Comparison of ENCODE assay signal across 23 cellular contexts in genomic region chr15:101454365-101454764, GRCh38. TPM values are rescaled to one million over a fixed set of nuclear protein-coding genes. Genes with fewer than 3 reads are reported as not detected.
DNase-seq lines count a peak whose midpoint lies in the region; ATAC-seq, FAIRE-seq and TF ChIP-seq lines count a peak whose summit lies in the region.
"Had no signal": no experiment of that assay in that cellular context is flagged by ENCODE, and none has a peak within 500 bp of the region (broad histone marks: within the 10 kb centered on the region; RNA-seq: fewer than 3 reads in every experiment).

No MANE protein-coding gene starts in this region.

- H3K4me1 ChIP-seq in left ventricle myocardium inferior (peaks cover 83% of the 10 kb centered on the region), heart right ventricle (peaks cover 7 to 75% (median 47%) of the 10 kb centered on the region in 9 donors), psoas muscle (peaks cover 41% of the 10 kb centered on the region), pancreas (peaks cover 0 to 9% (median 0%) of the 10 kb centered on the region in 3 donors)
- H3K4me1 ChIP-seq: HAP-1 had no signal

- H3K36me3 Mint-ChIP-seq in immature natural killer cell = no peaks in the 10 kb centered on the region

- no peak overlapping the region for H3K27ac Mint-ChIP-seq in immature natural killer cell

- peaks cover 3 to 17% (median 16%) of the 10 kb centered on the region in 3 donors for H3K27me3 Mint-ChIP-seq in immature natural killer cell (ENCODE audit: low read depth in 3 of 3)

- WGBS in heart right ventricle, 2 donors = 90 to 92% methylated on average over 8 of the region's 8 CpGs
- WGBS in psoas muscle, 3 donors = 84 to 86% (median 85%) methylated on average over 8 of the region's 8 CpGs
- 75 to 81% methylated on average over 8 of the region's 8 CpGs for WGBS in pancreas, 2 donors

- peaks cover 0 to 2% of the 10 kb centered on the region in 2 donors for H3K4me1 Mint-ChIP-seq in immature natural killer cell

- H3K9me3 ChIP-seq in left ventricle myocardium inferior (replicated peaks) = no peaks in the 10 kb centered on the region
- no peaks in the 10 kb centered on the region for H3K9me3 ChIP-seq in heart right ventricle
- no peaks in the 10 kb centered on the region for H3K9me3 ChIP-seq in psoas muscle
- no peaks in the 10 kb centered on the region for H3K9me3 ChIP-seq in pancreas
- H3K9me3 ChIP-seq: HAP-1 had no signal

- H3K27ac ChIP-seq in left ventricle myocardium inferior (replicated peaks) (peak overlapping the region; percentile 53), heart right ventricle (peak overlapping the region in 1 of 10 donors; percentile 76), psoas muscle (peak overlapping the region; percentile 86), pancreas (no peak overlapping the region)
- H3K27ac ChIP-seq: C4-2B, GM23248 had no signal

- H3K9me3 Mint-ChIP-seq in immature natural killer cell = peaks cover 0 to 1% (median 0%) of the 10 kb centered on the region in 6 donors

- intact Hi-C loops in left ventricle myocardium inferior (cut with micrococcal nuclease) (no loop called here), heart right ventricle (cut with DNase I) (no loop called here), psoas muscle (cut with DNase I) (no loop called here), pancreas (cut with DNase I) (no loop called here)

- no peak overlapping the region for H3K4me3 ChIP-seq in left ventricle myocardium inferior
- H3K4me3 ChIP-seq in heart right ventricle = no peak overlapping the region
- no peak overlapping the region for H3K4me3 ChIP-seq in psoas muscle
- H3K4me3 ChIP-seq in pancreas = no peak overlapping the region
- H3K4me3 ChIP-seq: GM23248, HAP-1 had no signal

- DNase-seq in left ventricle myocardium inferior = no peak
- no peak for DNase-seq in heart right ventricle
- peak; percentile 13 for DNase-seq in islet precursor cell
- DNase-seq in psoas muscle = no peak
- no peak for DNase-seq in pancreas
- DNase-seq in immature natural killer cell = no peak
- DNase-seq in UCSD-AML1 (lab: John Stamatoyannopoulos, UW; ENCODE audit: unreplicated experiment) = no peak
- DNase-seq: 8988T; DMS53; GDM1; GM23248; KG1; NCI-H1092 treated with DMSO at 0.1 percent for 48 hours; NCI-H1436 treated with DMSO at 0.1 percent for 48 hours; NCI-H1930; NCI-H226; NCI-H510A treated with DMSO at 0.1 percent for 48 hours; NCI-H774; NK-92 treated with Interleukin-12 subunit alpha and Interleukin-12 subunit beta, amount 100 ng/mL, for 24 hours had no signal

- H3K4me3 Mint-ChIP-seq in immature natural killer cell = no peak overlapping the region

- TF ChIP-seq CTCF in left ventricle myocardium inferior (IDR thresholded peaks at IDR 0.05; ENCODE audit: borderline replicate concordance) (no peak), heart right ventricle (IDR thresholded peaks at IDR 0.05) (no peak), psoas muscle (IDR thresholded peaks at IDR 0.05) (no peak), pancreas (IDR thresholded peaks at IDR 0.05) (no peak)

- H3K27me3 ChIP-seq in left ventricle myocardium inferior (ENCODE audit: low read depth) (no peaks in the 10 kb centered on the region), heart right ventricle (no peaks in the 10 kb centered on the region), psoas muscle (ENCODE audit: insufficient read depth in 3 of 3, low read length in 2 of 3) (no peaks in the 10 kb centered on the region), pancreas (no peaks in the 10 kb centered on the region)

- no peak for FAIRE-seq in pancreas (lab: Jason Lieb, UNC)
- FAIRE-seq: D721Med, GM18507 had no signal

- ATAC-seq in heart right ventricle = no peak
- ATAC-seq in psoas muscle = no peak
- no peak for ATAC-seq in pancreas

- H3K36me3 ChIP-seq in left ventricle myocardium inferior (no peaks in the 10 kb centered on the region), heart right ventricle (no peaks in the 10 kb centered on the region), psoas muscle (ENCODE audit: insufficient read depth in 1 of 2, low read depth in 1 of 2) (no peaks in the 10 kb centered on the region), pancreas (no peaks in the 10 kb centered on the region)
- H3K36me3 ChIP-seq: HAP-1 had no signal

RNA-seq across cellular contexts. Expression of gene PCSK6, which starts 35.1 kb away (rescaled TPM):
- total RNA-seq in left ventricle myocardium inferior (28.6 TPM), heart right ventricle (10 to 100 TPM; 12.9 to 34.0 (median 24.7) TPM), psoas muscle (10 to 100 TPM; 13.3 to 32.7 (median 20.7) TPM), pancreas (1 to 10 TPM; 1.3 to 4.5 (median 3.2) TPM)
- polyA plus RNA-seq in heart right ventricle (10 to 100 TPM in 1 of 2 donors, 1 to 10 TPM in 1; 4.6 to 10.3 TPM), psoas muscle (10 to 100 TPM in 1 of 3 donors, 1 to 10 TPM in 2; 8.3 to 10.3 (median 9.8) TPM), pancreas (1 to 10 TPM in 1 of 2 donors, under 1 TPM in 1; 0.87 to 1.8 TPM), immature natural killer cell (1 to 10 TPM in 2 of 3 donors, not detected in 1; 1.7 to 3.0 TPM)
- total RNA-seq: GM23248 had no signal

Comparison
In these comparisons a context has a peak if more than half of its experiments do, and no peak if none do; other contexts are left out.
1. H3K27ac ChIP-seq: peak in left ventricle myocardium inferior (single experiment) and psoas muscle (single experiment); none in pancreas (0 of 4).